12 cellular contexts compared by ENCODE assay signal in the genomic region with DNA sequence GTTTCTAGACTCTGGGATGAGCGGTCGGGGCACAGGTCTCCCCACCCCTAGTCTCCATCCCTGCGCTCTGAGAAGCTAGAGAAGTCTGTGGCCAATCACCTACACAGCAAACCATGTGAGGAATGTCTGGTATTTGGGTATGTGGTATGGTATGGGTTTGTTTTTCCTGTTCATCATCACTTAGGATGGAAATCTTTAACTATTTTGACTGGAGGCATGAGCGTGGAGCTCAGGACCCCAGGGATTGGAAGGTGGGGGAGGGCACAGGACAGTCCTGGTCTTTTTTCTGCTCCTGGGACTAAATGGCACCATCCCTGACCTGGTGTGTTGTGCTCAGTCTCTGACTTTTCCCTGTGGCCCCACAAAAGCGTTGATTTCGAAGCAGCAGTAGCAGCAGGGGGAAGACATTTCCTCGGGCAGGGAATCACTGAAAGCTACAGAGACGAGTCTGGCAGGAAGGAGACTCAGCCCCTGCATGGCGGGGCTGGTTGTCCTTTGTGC.
A peak's percentile ranks its signal among the peaks of the same experiment; 100 is the strongest.
DNase-seq lines count a peak whose midpoint lies in the region; ATAC-seq and TF ChIP-seq lines count a peak whose summit lies in the region.
"Had no signal": no experiment of that assay in that cellular context is flagged by ENCODE, and none has a peak within 500 bp of the region (broad histone marks: within the 10 kb centered on the region; RNA-seq: fewer than 3 reads in every experiment).

No MANE protein-coding gene starts in this region.

- peak overlapping the region; percentile 61 for H3K27ac ChIP-seq in ectodermal cell (ENCODE audit: insufficient read depth, low read depth, low read length, poor library complexity, severe bottlenecking)

- DNase-seq in AG10803 (ENCODE audit: low read depth) (peak; percentile 93), M059J (ENCODE audit: low read depth) (peak; percentile 95), myocyte (ENCODE audit: low read depth) (peak; percentile 52), OCI-M2 (lab: John Stamatoyannopoulos, UW; ENCODE audit: unreplicated experiment) (no peak), Right ventricle myocardium superior (no peak)
- DNase-seq in natural killer cell treated with Interleukin-12 subunit alpha and Interleukin-12 subunit beta and Interleukin-15 and Interleukin-18, amount 100 ng/mL, for 72 hours (ENCODE audit: low spot score), result no peak
- DNase-seq: activated naive CD8-positive, alpha-beta T cell treated with anti-CD3 and anti-CD28 coated beads, Interleukin-2, amount 10 ng/mL, durations not matched to agents 7 days and 5 days; CD4-positive, alpha-beta memory T cell; KBM-7; NCI-H82 had no signal

- no peaks in the 10 kb centered on the region for H3K9me3 ChIP-seq in ectodermal cell (ENCODE audit: control insufficient read depth, low read length)

- H3K27me3 ChIP-seq in ectodermal cell (ENCODE audit: control insufficient read depth, insufficient read depth, low read length, poor library complexity, severe bottlenecking), result no peaks in the 10 kb centered on the region

- H3K27ac Mint-ChIP-seq in activated T-helper 17 cell treated with anti-CD3 and anti-CD28 coated beads, Interleukin-2, amount 50 U/mL, for 72 hours, result no peak overlapping the region
- H3K27ac Mint-ChIP-seq in natural killer cell treated with Interleukin-12 subunit alpha and Interleukin-12 subunit beta and Interleukin-15 and Interleukin-18, amount 100 ng/mL, for 72 hours, result no peak overlapping the region
- H3K27ac Mint-ChIP-seq: activated naive CD8-positive, alpha-beta T cell treated with anti-CD3 and anti-CD28 coated beads, Interleukin-2, amount 10 ng/mL, durations not matched to agents 7 days and 5 days; CD4-positive, alpha-beta memory T cell had no signal

- no peaks in the 10 kb centered on the region for H3K36me3 ChIP-seq in ectodermal cell (ENCODE audit: control insufficient read depth, insufficient read depth, low read length)

- no peak overlapping the region for H3K4me3 Mint-ChIP-seq in activated T-helper 17 cell treated with anti-CD3 and anti-CD28 coated beads, Interleukin-2, amount 50 U/mL, for 72 hours
- no peak overlapping the region for H3K4me3 Mint-ChIP-seq in natural killer cell treated with Interleukin-12 subunit alpha and Interleukin-12 subunit beta and Interleukin-15 and Interleukin-18, amount 100 ng/mL, for 72 hours
- H3K4me3 Mint-ChIP-seq: activated naive CD8-positive, alpha-beta T cell treated with anti-CD3 and anti-CD28 coated beads, Interleukin-2, amount 10 ng/mL, durations not matched to agents 7 days and 5 days; CD4-positive, alpha-beta memory T cell had no signal

- H3K4me1 ChIP-seq in ectodermal cell (ENCODE audit: control insufficient read depth, insufficient read depth, low read length), result peaks cover 2% of the 10 kb centered on the region

- H3K4me3 ChIP-seq in AG10803 (ENCODE audit: low read length) (no peak overlapping the region), ectodermal cell (ENCODE audit: insufficient read depth, low read depth, low read length) (no peak overlapping the region)

- ATAC-seq in Right ventricle myocardium superior (ENCODE audit: poor library complexity), result no peak
- ATAC-seq in activated T-helper 17 cell treated with anti-CD3 and anti-CD28 coated beads, Interleukin-2, amount 50 U/mL, for 72 hours (replicated peaks), result no peak
- ATAC-seq in natural killer cell treated with Interleukin-12 subunit alpha and Interleukin-12 subunit beta and Interleukin-15 and Interleukin-18, amount 100 ng/mL, for 72 hours, result no peak

- H3K9me3 Mint-ChIP-seq in activated T-helper 17 cell treated with anti-CD3 and anti-CD28 coated beads, Interleukin-2, amount 50 U/mL, for 72 hours, result no peaks in the 10 kb centered on the region
- no peaks in the 10 kb centered on the region for H3K9me3 Mint-ChIP-seq in natural killer cell treated with Interleukin-12 subunit alpha and Interleukin-12 subunit beta and Interleukin-15 and Interleukin-18, amount 100 ng/mL, for 72 hours
- H3K9me3 Mint-ChIP-seq: activated naive CD8-positive, alpha-beta T cell treated with anti-CD3 and anti-CD28 coated beads, Interleukin-2, amount 10 ng/mL, durations not matched to agents 7 days and 5 days had no signal

- no peak for TF ChIP-seq CTCF in AG10803 (conservative IDR thresholded peaks at IDR 0.05; ENCODE audit: low read length)

- 60 to 61% methylated on average over 9 of the region's 9 CpGs for WGBS in ectodermal cell, 2 experiments

- peaks cover 13% of the 10 kb centered on the region for H3K27me3 Mint-ChIP-seq in activated T-helper 17 cell treated with anti-CD3 and anti-CD28 coated beads, Interleukin-2, amount 50 U/mL, for 72 hours
- H3K27me3 Mint-ChIP-seq in natural killer cell treated with Interleukin-12 subunit alpha and Interleukin-12 subunit beta and Interleukin-15 and Interleukin-18, amount 100 ng/mL, for 72 hours, result no peaks in the 10 kb centered on the region
- H3K27me3 Mint-ChIP-seq: activated naive CD8-positive, alpha-beta T cell treated with anti-CD3 and anti-CD28 coated beads, Interleukin-2, amount 10 ng/mL, durations not matched to agents 7 days and 5 days had no signal

- no peaks in the 10 kb centered on the region for H3K36me3 Mint-ChIP-seq in activated T-helper 17 cell treated with anti-CD3 and anti-CD28 coated beads, Interleukin-2, amount 50 U/mL, for 72 hours (ENCODE audit: low read depth)
- no peaks in the 10 kb centered on the region for H3K36me3 Mint-ChIP-seq in natural killer cell treated with Interleukin-12 subunit alpha and Interleukin-12 subunit beta and Interleukin-15 and Interleukin-18, amount 100 ng/mL, for 72 hours
- H3K36me3 Mint-ChIP-seq: activated naive CD8-positive, alpha-beta T cell treated with anti-CD3 and anti-CD28 coated beads, Interleukin-2, amount 10 ng/mL, durations not matched to agents 7 days and 5 days; CD4-positive, alpha-beta memory T cell had no signal

- H3K4me1 Mint-ChIP-seq in activated T-helper 17 cell treated with anti-CD3 and anti-CD28 coated beads, Interleukin-2, amount 50 U/mL, for 72 hours, result no peaks in the 10 kb centered on the region
- no peaks in the 10 kb centered on the region for H3K4me1 Mint-ChIP-seq in natural killer cell treated with Interleukin-12 subunit alpha and Interleukin-12 subunit beta and Interleukin-15 and Interleukin-18, amount 100 ng/mL, for 72 hours (ENCODE audit: low read depth in 2 of 2)
- H3K4me1 Mint-ChIP-seq: activated naive CD8-positive, alpha-beta T cell treated with anti-CD3 and anti-CD28 coated beads, Interleukin-2, amount 10 ng/mL, durations not matched to agents 7 days and 5 days; CD4-positive, alpha-beta memory T cell had no signal

- intact Hi-C loops in Right ventricle myocardium superior (cut with DNase I), result loop anchor here (5.0 kb wide), 1 partner anchor 251 kb away; no protein-coding TSS in a partner anchor

Comparison
In these comparisons a context has a peak if more than half of its experiments do, and no peak if none do; other contexts are left out.
1. DNase-seq: peak in AG10803 (single experiment), M059J (single experiment) and myocyte (single experiment); none in OCI-M2 (single experiment), Right ventricle myocardium superior (single experiment) and natural killer cell treated with Interleukin-12 subunit alpha and Interleukin-12 subunit beta and Interleukin-15 and Interleukin-18, amount 100 ng/mL, for 72 hours (single experiment).